1 cellular context compared by ENCODE assay signal in genomic region chr1:201624741-201625646, GRCh38.
TF ChIP-seq lines count a peak whose summit lies in the region.

No MANE protein-coding gene starts in this region.

TF ChIP-seq in IMR-90, 13 proteins besides CTCF, POLR2A, EP300 and RAD21:
- TF ChIP-seq CEBPB (IDR thresholded peaks at IDR 0.05; ENCODE audit: low read depth, low read length) (peak; percentile 83), NFE2L2 (IDR thresholded peaks at IDR 0.05; ENCODE audit: low read depth, low read length) (no peak), MAZ (IDR thresholded peaks at IDR 0.05; ENCODE audit: borderline replicate concordance, low read depth, low read length) (no peak), ELK1 (IDR thresholded peaks at IDR 0.05; ENCODE audit: borderline replicate concordance, low read depth, low read length) (no peak), RCOR1 (IDR thresholded peaks at IDR 0.05; ENCODE audit: insufficient replicate concordance, low read length) (peak; percentile 83), MAFK (IDR thresholded peaks at IDR 0.05; ENCODE audit: low read depth, low read length) (peak; percentile 60), BHLHE40 (IDR thresholded peaks at IDR 0.05; ENCODE audit: low read depth, low read length) (peak; percentile 63; the same call in 1 of the 2 replicates), USF2 (IDR thresholded peaks at IDR 0.05; ENCODE audit: low read depth, low read length) (peak; percentile 14; the same call in 1 of the 2 replicates), RFX5 (IDR thresholded peaks at IDR 0.05; ENCODE audit: low read depth, low read length) (no peak), CHD1 (IDR thresholded peaks at IDR 0.05; ENCODE audit: low read depth, low read length) (no peak), FOS (IDR thresholded peaks at IDR 0.05; ENCODE audit: low read depth, low read length) (peak; percentile 72), SMC3 (IDR thresholded peaks at IDR 0.05; ENCODE audit: low read depth, low read length) (peak; percentile 55), MXI1 (IDR thresholded peaks at IDR 0.05; ENCODE audit: borderline replicate concordance, low read depth, low read length) (peak; percentile 49; the same call in 1 of the 2 replicates)
